In the genomic region with DNA sequence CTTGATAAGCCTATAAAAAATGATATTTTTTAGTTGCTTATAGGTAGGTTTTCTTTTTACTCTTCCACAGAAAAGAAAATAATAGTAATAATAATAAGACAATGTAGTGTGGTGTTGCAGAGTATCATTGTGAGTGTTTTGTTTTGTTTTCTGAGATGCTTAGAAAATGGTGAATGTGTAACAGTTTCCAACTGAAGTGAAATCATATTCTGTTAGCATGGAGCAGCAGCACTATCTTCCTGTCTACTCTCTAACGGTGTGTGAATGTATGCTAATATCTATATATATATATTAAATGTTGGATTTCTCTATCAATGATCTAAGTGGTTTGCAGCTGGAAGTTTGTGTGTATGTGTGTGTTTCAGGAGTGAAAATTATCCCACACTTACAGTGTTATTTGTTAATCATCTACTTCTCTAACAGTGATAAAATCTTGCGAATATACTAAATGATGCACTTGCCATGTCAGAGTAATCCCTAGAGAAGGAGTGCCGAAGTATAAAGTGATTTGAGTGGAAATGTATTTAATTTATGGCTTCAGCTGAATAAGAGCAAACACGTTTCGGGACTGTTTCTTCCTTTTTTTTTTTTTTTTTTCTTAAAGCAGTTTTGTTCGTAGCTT, we compare ENCODE assay signal across 9 cellular contexts. TPM values are rescaled to one million over a fixed set of nuclear protein-coding genes. Genes with fewer than 3 reads are reported as not detected.
A peak's percentile ranks its signal among the peaks of the same experiment; 100 is the strongest.
DNase-seq lines count a peak whose midpoint lies in the region; ATAC-seq and TF ChIP-seq lines count a peak whose summit lies in the region.
"Had no signal": no experiment of that assay in that cellular context is flagged by ENCODE, and none has a peak within 500 bp of the region (broad histone marks: within the 10 kb centered on the region; RNA-seq: fewer than 3 reads in every experiment).

No MANE protein-coding gene starts in this region.

- no peak overlapping the region for H3K4me3 Mint-ChIP-seq in activated CD4-positive, alpha-beta memory T cell treated with anti-CD3 and anti-CD28 coated beads for 36 hours

- peaks cover 15% of the 10 kb centered on the region for H3K27me3 Mint-ChIP-seq in activated CD4-positive, alpha-beta memory T cell treated with anti-CD3 and anti-CD28 coated beads for 36 hours

- CTCF ChIA-PET in activated CD4-positive, alpha-beta memory T cell treated with anti-CD3 and anti-CD28 coated beads for 36 hours (lab: Charles Lee), result interaction anchor here (0.6 kb wide), 1 partner anchor 132 kb away, joined by 3 read pairs; no protein-coding TSS in a partner anchor

- H3K27ac Mint-ChIP-seq in activated CD4-positive, alpha-beta memory T cell treated with anti-CD3 and anti-CD28 coated beads for 36 hours, result no peak overlapping the region

- TF ChIP-seq POLR2A in Raji (IDR thresholded peaks at IDR 0.05; ENCODE audit: insufficient read depth, low read depth, low read length) (peak; percentile 3; the same call in 1 of the 2 replicates), spleen (IDR thresholded peaks at IDR 0.05) (no peak)

- H3K4me3 ChIP-seq in spleen, result peak overlapping the region in 7 of 8 donors; percentile 4 to 57 (median 18)
- H3K4me3 ChIP-seq: BLaER1 treated with 17β-estradiol and CSF1 and Interleukin-3, amounts not matched to agents 10 nM and 100 nM had no signal

- H3K4me1 Mint-ChIP-seq in activated CD4-positive, alpha-beta memory T cell treated with anti-CD3 and anti-CD28 coated beads for 36 hours (ENCODE audit: low read depth), result peaks cover 39% of the 10 kb centered on the region

- DNase-seq in NCI-H2227 treated with DMSO at 0.1 percent for 48 hours (lab: John Stamatoyannopoulos, UW) (peak; percentile 61), NCI-H2227 (lab: John Stamatoyannopoulos, UW; ENCODE audit: unreplicated experiment) (no peak), globus pallidus (ENCODE audit: low spot score) (peak; percentile 59), spleen (no peak)
- DNase-seq in activated CD4-positive, alpha-beta memory T cell treated with anti-CD3 and anti-CD28 coated beads for 36 hours, result no peak

- WGBS in spleen, 5 donors, result 2 to 15% (median 9%) methylated on average over 6 of the region's 6 CpGs

- peaks cover 1% of the 10 kb centered on the region for H3K36me3 Mint-ChIP-seq in activated CD4-positive, alpha-beta memory T cell treated with anti-CD3 and anti-CD28 coated beads for 36 hours

- peak overlapping the region in 7 of 8 donors; percentile 5 to 91 (median 85) for H3K27ac ChIP-seq in spleen
- H3K27ac ChIP-seq: BLaER1 treated with 17β-estradiol and CSF1 and Interleukin-3, amounts not matched to agents 10 nM and 100 nM had no signal

- H3K27me3 ChIP-seq in spleen (replicated peaks in 1 of 7), result peaks cover 0 to 13% (median 0%) of the 10 kb centered on the region in 7 donors

- H3K9me3 ChIP-seq in spleen, result peaks cover 0 to under 1% (median 0%) of the 10 kb centered on the region in 8 donors

- POLR2A ChIA-PET in activated CD4-positive, alpha-beta memory T cell treated with anti-CD3 and anti-CD28 coated beads for 36 hours (lab: Charles Lee), result no interaction called here

- peaks cover 4 to 70% (median 55%) of the 10 kb centered on the region in 6 donors for H3K4me1 ChIP-seq in spleen

- ATAC-seq in GM19351 (IDR thresholded peaks at IDR 0.05; ENCODE audit: unreplicated experiment) (no peak), HG03521 (IDR thresholded peaks at IDR 0.05; ENCODE audit: unreplicated experiment) (no peak)

- H3K36me3 ChIP-seq in spleen, result no peaks in the 10 kb centered on the region
- H3K36me3 ChIP-seq: BLaER1 treated with 17β-estradiol and CSF1 and Interleukin-3, amounts not matched to agents 10 nM and 100 nM had no signal

- no peak for TF ChIP-seq CTCF in spleen (IDR thresholded peaks at IDR 0.05 in 8 of 11, conservative IDR thresholded peaks at IDR 0.05 in 3 of 11)

- intact Hi-C loops in spleen (cut with DNase I; ENCODE audit: low total_unique reads), result loop anchor here (10.0 kb wide), 1 partner anchor 147 kb away; no protein-coding TSS in a partner anchor
- intact Hi-C loops in activated CD4-positive, alpha-beta memory T cell treated with anti-CD3 and anti-CD28 coated beads for 36 hours (cut with micrococcal nuclease), result loop anchor here (5.0 kb wide), 1 partner anchor 130 kb away; no protein-coding TSS in a partner anchor

- peaks cover 1% of the 10 kb centered on the region for H3K9me3 Mint-ChIP-seq in activated CD4-positive, alpha-beta memory T cell treated with anti-CD3 and anti-CD28 coated beads for 36 hours

RNA-seq across cellular contexts. Expression of a gene that starts 0.4 kb away (rescaled TPM):
- total RNA-seq in spleen, result 1 to 10 TPM in 5 of 7 donors, under 1 TPM in 2; 0.72 to 2.8 (median 1.3) TPM
- polyA plus RNA-seq in spleen, result 1 to 10 TPM in 2 of 3 donors, under 1 TPM in 1; 0.39 to 2.0 (median 1.7) TPM
- total RNA-seq in activated CD4-positive, alpha-beta memory T cell treated with anti-CD3 and anti-CD28 coated beads for 36 hours, result under 1 TPM; 0.38 to 0.48 TPM

Comparison
In these comparisons a context has a peak if more than half of its experiments do, and no peak if none do; other contexts are left out.
1. DNase-seq: peak in NCI-H2227 treated with DMSO at 0.1 percent for 48 hours (single experiment) and globus pallidus (single experiment); none in NCI-H2227 (single experiment), spleen (single experiment) and activated CD4-positive, alpha-beta memory T cell treated with anti-CD3 and anti-CD28 coated beads for 36 hours (single experiment).